ENCODE assay signal across 8 cellular contexts in the genomic region with DNA sequence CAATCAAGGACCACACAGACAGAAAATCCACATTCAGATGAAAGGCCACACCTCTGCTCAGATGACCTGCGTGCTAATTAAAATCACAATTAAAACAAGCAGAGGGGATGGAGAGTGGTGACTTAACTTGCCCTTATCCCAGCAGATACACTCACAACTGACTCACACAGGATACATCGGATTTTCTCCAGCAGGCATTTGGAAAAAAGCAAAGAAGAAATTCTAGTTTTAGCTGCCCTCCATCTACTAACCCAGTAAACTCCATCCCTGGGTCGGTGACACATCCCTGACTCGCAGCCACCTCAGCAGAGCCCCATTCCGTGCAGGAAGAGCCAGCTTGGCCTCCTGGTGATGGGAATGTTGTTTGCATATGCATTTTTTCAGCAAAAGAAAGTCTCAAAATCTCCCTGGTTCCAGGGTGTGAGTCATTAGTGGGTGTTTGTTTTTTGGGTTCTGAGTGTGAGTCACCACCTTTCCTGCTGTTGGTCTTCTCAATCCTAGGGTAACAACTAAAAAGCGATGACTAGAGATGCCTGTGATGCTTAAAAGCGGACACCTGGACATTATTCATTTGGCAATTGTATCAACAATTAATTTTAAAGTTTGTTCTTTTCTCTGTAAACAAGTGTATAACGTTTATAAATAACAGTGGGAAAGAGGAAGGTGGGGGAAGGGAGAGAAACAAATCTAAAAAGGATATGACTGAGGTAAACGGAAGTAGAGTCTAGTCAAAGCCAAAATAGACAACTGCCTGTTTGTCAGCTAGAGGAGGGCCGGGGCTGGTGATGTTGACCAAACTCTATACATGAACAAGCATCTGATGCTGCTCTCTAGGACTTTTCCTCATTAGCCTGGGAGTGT. TPM values are rescaled to one million over a fixed set of nuclear protein-coding genes. Genes with fewer than 3 reads are reported as not detected.
DNase-seq lines count a peak whose midpoint lies in the region; ATAC-seq, FAIRE-seq and TF ChIP-seq lines count a peak whose summit lies in the region.

No MANE protein-coding gene starts in this region.

- POLR2A ChIA-PET in T-cell (lab: Charles Lee): no interaction called here
- POLR2A ChIA-PET in HepG2 (lab: Yijun Ruan, JAX): interaction anchor here (0.6 kb wide), 1 partner anchor 12 kb away, joined by 3 read pairs; no protein-coding TSS in a partner anchor

- H3K27ac ChIP-seq in 22Rv1: 0 out of 2 replicates have a peak overlapping the region, but pooled peaks have one; percentile 22
- peak overlapping the region; percentile 51 for H3K27ac ChIP-seq in cingulate gyrus (ENCODE audit: low read depth, low read length)
- H3K27ac ChIP-seq in HepG2 (ENCODE audit: extremely low read length, insufficient read depth, low read length): peak overlapping the region; percentile 19

- H3K4me3 ChIP-seq in HepG2 (replicated peaks in 1 of 3; ENCODE audit: insufficient read depth in 1 of 3, low read depth in 2 of 3, low read length in 3 of 3): peak overlapping the region in 1 of 3 experiments; percentile 19; a peak in 2 of 6 replicates

- intact Hi-C loops in HepG2 (cut with micrococcal nuclease; ENCODE audit: unreplicated experiment): loop anchor here (5.0 kb wide), 2 partner anchors 52 to 148 kb away; a partner anchor contains a TSS

- H3K4me1 ChIP-seq in HepG2 (ENCODE audit: insufficient read depth, low read length): peaks cover 71% of the 10 kb centered on the region

- H3K27ac Mint-ChIP-seq in T-cell: peak overlapping the region; percentile 90 to 98

- in situ Hi-C loops in HepG2 (cut with HindIII; ENCODE audit: extremely low pct_ligation_motif_present, low pct_unique_long_range_greater_than_20kb): no loop called here

- TF ChIP-seq CTCF in 22Rv1 (IDR thresholded peaks at IDR 0.05) (no peak), HepG2 (CRISPR knock-in tag; IDR thresholded peaks at IDR 0.05) (peak; percentile 39)

- no peaks in the 10 kb centered on the region for H3K9me3 ChIP-seq in HepG2 (ENCODE audit: low read length)

- H2AFZ ChIP-seq in HepG2 (ENCODE audit: low read length): no peak overlapping the region

- FAIRE-seq in HepG2 (lab: Jason Lieb, UNC): peak; percentile 93

- peaks cover 0 to 3% of the 10 kb centered on the region in 2 donors for H3K27me3 Mint-ChIP-seq in T-cell

- no peaks in the 10 kb centered on the region for H3K36me3 Mint-ChIP-seq in T-cell

- H3K9ac ChIP-seq in HepG2 (ENCODE audit: insufficient read depth, low read depth, low read length): no peak overlapping the region

- no peaks in the 10 kb centered on the region for H3K79me2 ChIP-seq in HepG2 (ENCODE audit: insufficient read depth, low read length)

- TF ChIP-seq EP300 in HepG2 (IDR thresholded peaks at IDR 0.05; ENCODE audit: low read depth in 2 of 2, low read length in 2 of 2): peak in 1 of 2 experiments; percentile 74; a peak in 2 of 4 replicates
- peak; percentile 12; the same call in 1 of the 2 replicates for TF ChIP-seq EP300 in HepG2 (CRISPR knock-in tag; IDR thresholded peaks at IDR 0.05; ENCODE audit: borderline replicate concordance)

- H4K20me1 ChIP-seq in HepG2 (ENCODE audit: insufficient read depth, low read length): no peaks in the 10 kb centered on the region

- no peak for TF ChIP-seq POLR2A in HepG2 (IDR thresholded peaks at IDR 0.05; ENCODE audit: insufficient read depth in 1 of 2, low read depth in 2 of 2, low read length in 2 of 2)

- no TSS peak for BruUV-seq in HepG2 (replicated peaks; lab: Mats Ljungman, UMichigan)

- no peaks in the 10 kb centered on the region for H3K36me3 ChIP-seq in HepG2 (replicated peaks in 1 of 2; ENCODE audit: control insufficient read depth in 1 of 2, insufficient read depth in 2 of 2, low read length in 2 of 2)

- DNase-seq in T-cell (peak in 15 of 34 experiments; percentile 1 to 25 (median 6)), HepG2 (ENCODE audit: low spot score) (peak; percentile 88)
- peak; percentile 5 for DNase-seq in stimulated activated naive CD8-positive, alpha-beta T cell treated with anti-CD3 and anti-CD28 coated beads, Interleukin-15, Interleukin-2, amounts not matched to agents 100 U/mL and 50 U/mL, for 24 hours

- peaks cover 17 to 27% (median 18%) of the 10 kb centered on the region in 3 donors for H3K4me1 Mint-ChIP-seq in T-cell

- no peaks in the 10 kb centered on the region for H3K27me3 ChIP-seq in HepG2 (ENCODE audit: control insufficient read depth in 1 of 2, insufficient read depth in 2 of 2, low read length in 2 of 2)

- H3K4me3 Mint-ChIP-seq in T-cell: peak overlapping the region; percentile 37 to 69 (median 47)

- TF ChIP-seq RAD21 in HepG2 (CRISPR knock-in tag; IDR thresholded peaks at IDR 0.05): no peak

- peak overlapping the region; percentile 59 for H3K4me2 ChIP-seq in HepG2 (ENCODE audit: low read depth, low read length)

- ATAC-seq in GM18508 (IDR thresholded peaks at IDR 0.05; ENCODE audit: insufficient read depth, unreplicated experiment): peak; percentile 46
- ATAC-seq in HG03196 (IDR thresholded peaks at IDR 0.05; ENCODE audit: unreplicated experiment): peak; percentile 83
- ATAC-seq in T-cell (replicated peaks in 1 of 4): peak; percentile 59 to 89 (median 85)
- ATAC-seq in HepG2: peak; percentile 93
- peak; percentile 86 for ATAC-seq in stimulated activated naive CD8-positive, alpha-beta T cell treated with anti-CD3 and anti-CD28 coated beads, Interleukin-15, Interleukin-2, amounts not matched to agents 100 U/mL and 50 U/mL, for 24 hours
- ATAC-seq in GM21528 (IDR thresholded peaks at IDR 0.05; ENCODE audit: low FRiP score, unreplicated experiment): no peak

- 7% methylated on average over 10 of the region's 10 CpGs for WGBS in HepG2 (ENCODE audit: low lambda C conversion rate)

- H3K9me3 Mint-ChIP-seq in T-cell: no peaks in the 10 kb centered on the region

- CTCF ChIA-PET in T-cell (lab: Charles Lee): no interaction called here
- CTCF ChIA-PET in HepG2 (lab: Yijun Ruan, JAX; ENCODE audit: low intra/inter-chr PET ratio, low total read pairs): no interaction called here

TF ChIP-seq in HepG2, 621 proteins besides CTCF, POLR2A, EP300 and RAD21 (continues in another document):
- TF ChIP-seq ZNF121 (CRISPR knock-in tag; IDR thresholded peaks at IDR 0.05) (no peak), CREB1 (IDR thresholded peaks at IDR 0.05) (peak; percentile 75), CREB1 (CRISPR knock-in tag; IDR thresholded peaks at IDR 0.05) (0 out of 2 replicates have a peak, but pooled peaks have one; percentile 21), ZBTB7A (CRISPR knock-in tag; IDR thresholded peaks at IDR 0.05) (no peak), MAFK (conservative IDR thresholded peaks at IDR 0.05 in 1 of 2, IDR thresholded peaks at IDR 0.05 in 1 of 2; ENCODE audit: low read length in 2 of 2) (peak; percentile 52 to 61; a peak in 3 of 4 replicates), MIXL1 (CRISPR knock-in tag; IDR thresholded peaks at IDR 0.05) (peak; percentile 70), ZNF841 (CRISPR knock-in tag; IDR thresholded peaks at IDR 0.05; ENCODE audit: borderline replicate concordance) (no peak), JUND (CRISPR knock-in tag; IDR thresholded peaks at IDR 0.05) (peak; percentile 89)
- TF ChIP-seq, protein P1, sequence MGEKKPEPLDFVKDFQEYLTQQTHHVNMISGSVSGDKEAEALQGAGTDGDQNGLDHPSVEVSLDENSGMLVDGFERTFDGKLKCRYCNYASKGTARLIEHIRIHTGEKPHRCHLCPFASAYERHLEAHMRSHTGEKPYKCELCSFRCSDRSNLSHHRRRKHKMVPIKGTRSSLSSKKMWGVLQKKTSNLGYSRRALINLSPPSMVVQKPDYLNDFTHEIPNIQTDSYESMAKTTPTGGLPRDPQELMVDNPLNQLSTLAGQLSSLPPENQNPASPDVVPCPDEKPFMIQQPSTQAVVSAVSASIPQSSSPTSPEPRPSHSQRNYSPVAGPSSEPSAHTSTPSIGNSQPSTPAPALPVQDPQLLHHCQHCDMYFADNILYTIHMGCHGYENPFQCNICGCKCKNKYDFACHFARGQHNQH (CRISPR knock-in tag; IDR thresholded peaks at IDR 0.05): peak; percentile 59

RNA-seq across cellular contexts. Expression of a gene that starts 49.8 kb away (rescaled TPM):
- total RNA-seq in T-cell: 10 to 100 TPM; 47.4 to 66.4 (median 55.5) TPM
- total RNA-seq in HepG2 (2016; rRNA removed; fragmentation: Illumina TruSeq; extraction: Trizol): 34.0 and 43.8 TPM in 2 replicates
- total RNA-seq in HepG2 (2016; cell fraction: cytosol; rRNA removed; fragmentation: Illumina TruSeq; extraction: Trizol; ENCODE audit: low read depth): 34.8 and 42.1 TPM in 2 replicates
- total RNA-seq in HepG2 (2016; cell fraction: insoluble cytoplasmic fraction; rRNA removed; fragmentation: Illumina TruSeq; extraction: Trizol): 29.3 and 44.3 TPM in 2 replicates
- total RNA-seq in HepG2 (2016; cell fraction: membrane; rRNA removed; fragmentation: Illumina TruSeq; extraction: Trizol): 28.7 and 35.6 TPM in 2 replicates
- 71.7 and 82.7 TPM in 2 replicates for total RNA-seq in HepG2 (2016; cell fraction: nucleus; rRNA removed; fragmentation: Illumina TruSeq; extraction: Trizol)
- 11.5 and 16.4 TPM in 2 replicates for polyA plus RNA-seq in HepG2 (2011; rRNA removed)
- polyA plus RNA-seq in HepG2 (2011; cell fraction: cytosol; rRNA removed): 4.3 and 6.6 TPM in 2 replicates
- polyA plus RNA-seq in HepG2 (2011; cell fraction: nucleus; rRNA removed): 25.4 and 28.4 TPM in 2 replicates
- polyA plus RNA-seq in HepG2 (2012): 17.0 and 18.8 TPM in 2 replicates
- 0.26 and 0.35 TPM in 2 replicates for polyA plus RNA-seq in HepG2 (2016; cell fraction: cytosol; fragmentation: Illumina TruSeq; extraction: Trizol; ENCODE audit: low read depth)
- polyA plus RNA-seq in HepG2 (2016; cell fraction: insoluble cytoplasmic fraction; fragmentation: Illumina TruSeq; extraction: Trizol; ENCODE audit: low read depth): 5.9 and 6.7 TPM in 2 replicates
- 0.84 and 1.2 TPM in 2 replicates for polyA plus RNA-seq in HepG2 (2016; cell fraction: membrane; fragmentation: Illumina TruSeq; extraction: Trizol; ENCODE audit: low read depth)
- 35.5 and 37.9 TPM in 2 replicates for polyA plus RNA-seq in HepG2 (2016; cell fraction: nucleus; fragmentation: Illumina TruSeq; extraction: Trizol; ENCODE audit: insufficient read depth, low read depth)
- polyA minus RNA-seq in HepG2 (2011; rRNA and poly(A)+ RNA removed; ENCODE audit: low replicate concordance): 15.4 and 26.8 TPM in 2 replicates
- polyA minus RNA-seq in HepG2 (2011; cell fraction: cytosol; rRNA and poly(A)+ RNA removed): 51.8 and 52.8 TPM in 2 replicates
- polyA minus RNA-seq in HepG2 (2011; cell fraction: nucleus; rRNA and poly(A)+ RNA removed): 130 and 149 TPM in 2 replicates
